ENCODE assay signal across 10 cellular contexts in the genomic region with DNA sequence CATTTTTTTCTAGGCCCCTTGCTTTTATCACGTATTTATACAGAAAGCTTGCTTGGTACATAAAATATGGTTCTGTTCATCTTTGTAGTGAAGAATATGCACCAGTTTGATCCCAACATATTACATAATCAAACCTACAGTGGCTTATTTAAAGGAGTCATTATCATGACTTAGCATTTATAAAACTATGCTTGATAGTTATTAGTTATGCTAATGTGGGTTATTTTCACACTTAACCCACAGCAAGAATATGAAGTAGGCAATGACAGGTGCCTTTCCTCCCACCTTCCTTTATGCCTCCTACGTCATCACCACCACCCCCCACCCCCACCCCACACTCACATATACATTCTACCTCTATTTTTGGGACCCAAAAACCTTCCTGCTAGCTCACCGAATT. TPM values are rescaled to one million over a fixed set of nuclear protein-coding genes. Genes with fewer than 3 reads are reported as not detected.
DNase-seq lines count a peak whose midpoint lies in the region; ATAC-seq and TF ChIP-seq lines count a peak whose summit lies in the region.
"Had no signal": no experiment of that assay in that cellular context is flagged by ENCODE, and none has a peak within 500 bp of the region (broad histone marks: within the 10 kb centered on the region; RNA-seq: fewer than 3 reads in every experiment).

No MANE protein-coding gene starts in this region.

- H3K36me3 ChIP-seq in right atrium auricular region (peaks cover 58% of the 10 kb centered on the region), vagina (peaks cover 0 to 59% of the 10 kb centered on the region in 2 donors)

- 57% methylated on average over 3 of the region's 3 CpGs for WGBS in right cardiac atrium

- H3K9me3 Mint-ChIP-seq in activated naive CD8-positive, alpha-beta T cell (ENCODE audit: low read depth), result no peaks in the 10 kb centered on the region
- no peaks in the 10 kb centered on the region for H3K9me3 Mint-ChIP-seq in memory B cell

- intact Hi-C loops in right cardiac atrium (cut with DNase I) (no loop called here), vagina (cut with DNase I) (no loop called here)

- H3K4me3 ChIP-seq in right atrium auricular region (no peak overlapping the region), right cardiac atrium (ENCODE audit: low read length) (no peak overlapping the region), vagina (no peak overlapping the region)
- H3K4me3 ChIP-seq: lung had no signal

- H3K4me1 Mint-ChIP-seq in activated naive CD8-positive, alpha-beta T cell (ENCODE audit: low read depth), result peaks cover 93% of the 10 kb centered on the region
- peaks cover 73% of the 10 kb centered on the region for H3K4me1 Mint-ChIP-seq in memory B cell

- no peaks in the 10 kb centered on the region for H3K27me3 ChIP-seq in right atrium auricular region
- H3K27me3 ChIP-seq in right cardiac atrium (ENCODE audit: control insufficient read depth, insufficient read depth), result no peaks in the 10 kb centered on the region
- H3K27me3 ChIP-seq in vagina, result no peaks in the 10 kb centered on the region

- H3K27ac ChIP-seq in right atrium auricular region, result peak overlapping the region; percentile 44 to 56
- no peak overlapping the region for H3K27ac ChIP-seq in right cardiac atrium (ENCODE audit: low read length)
- H3K27ac ChIP-seq in vagina, result peak overlapping the region; percentile 54

- no peak for TF ChIP-seq CTCF in right atrium auricular region (IDR thresholded peaks at IDR 0.05)
- TF ChIP-seq CTCF in vagina (IDR thresholded peaks at IDR 0.05), result no peak

- H3K4me3 Mint-ChIP-seq in activated naive CD8-positive, alpha-beta T cell, result peak overlapping the region; percentile 81
- peak overlapping the region; percentile 43 for H3K4me3 Mint-ChIP-seq in memory B cell

- peaks cover 35% of the 10 kb centered on the region for H3K36me3 Mint-ChIP-seq in activated naive CD8-positive, alpha-beta T cell
- peaks cover 31% of the 10 kb centered on the region for H3K36me3 Mint-ChIP-seq in memory B cell

- DNase-seq in right atrium auricular region (ENCODE audit: low spot score) (no peak), right cardiac atrium (no peak), memory B cell (ENCODE audit: low spot score in 2 of 2) (no peak), vagina (ENCODE audit: extremely low spot score in 2 of 2) (no peak), MV-4-11 (lab: John Stamatoyannopoulos, UW) (no peak)
- DNase-seq: stimulated activated CD4-positive, alpha-beta T cell treated with anti-CD3 and anti-CD28 coated beads, Interleukin-12 subunit alpha, Interleukin-12 subunit beta, amount 100 ng/mL, for 4 hours had no signal

- peak overlapping the region; percentile 94 for H3K27ac Mint-ChIP-seq in activated naive CD8-positive, alpha-beta T cell
- H3K27ac Mint-ChIP-seq in memory B cell, result peak overlapping the region; percentile 72

- no peaks in the 10 kb centered on the region for H3K27me3 Mint-ChIP-seq in activated naive CD8-positive, alpha-beta T cell
- no peaks in the 10 kb centered on the region for H3K27me3 Mint-ChIP-seq in memory B cell

- H3K9me3 ChIP-seq in right atrium auricular region (no peaks in the 10 kb centered on the region), right cardiac atrium (ENCODE audit: control insufficient read depth, low read length) (no peaks in the 10 kb centered on the region), vagina (no peaks in the 10 kb centered on the region)

- ATAC-seq in right cardiac atrium (no peak), memory B cell (ENCODE audit: low read depth) (no peak), GM21515 (IDR thresholded peaks at IDR 0.05; ENCODE audit: unreplicated experiment) (no peak), GM19023 (IDR thresholded peaks at IDR 0.05; ENCODE audit: unreplicated experiment) (no peak)

- no peak for TF ChIP-seq POLR2A in vagina (IDR thresholded peaks at IDR 0.05)

- H3K4me1 ChIP-seq in right atrium auricular region (peaks cover 0 to 69% of the 10 kb centered on the region in 2 donors), right cardiac atrium (ENCODE audit: control insufficient read depth, insufficient read depth, low read length) (peaks cover 16% of the 10 kb centered on the region), vagina (peaks cover 52% of the 10 kb centered on the region)

RNA-seq across cellular contexts. Expression of gene CAP1, which starts 19.8 kb away (rescaled TPM):
- 100 to 1,000 TPM in 1 of 2 donors, 10 to 100 TPM in 1; 58.9 to 111 TPM for total RNA-seq in right atrium auricular region
- total RNA-seq in right cardiac atrium, result 100 to 1,000 TPM in 2 of 4 donors, 10 to 100 TPM in 2; 72.8 to 118 (median 97.9) TPM
- polyA plus RNA-seq in right cardiac atrium, result 43.8 TPM
- total RNA-seq in vagina, result 206 TPM

RNA-seq across cellular contexts. Expression of gene PPT1, which starts 36.7 kb away (rescaled TPM):
- total RNA-seq in right atrium auricular region (10 to 100 TPM; 30.0 to 34.6 TPM), right cardiac atrium (10 to 100 TPM; 37.6 to 59.0 (median 42.6) TPM), vagina (58.7 TPM)
- polyA plus RNA-seq in right cardiac atrium, result 39.5 TPM
